In genomic region chr10:77421576-77421975, GRCh38 we compare ENCODE assay signal across 11 cellular contexts.
"Had no signal": no experiment of that assay in that cellular context is flagged by ENCODE, and none has a peak within 500 bp of the region (broad histone marks: within the 10 kb centered on the region; RNA-seq: fewer than 3 reads in every experiment).

No MANE protein-coding gene starts in this region.

- ATAC-seq: activated CD4-positive, CD25-positive, alpha-beta regulatory T cell treated with anti-CD3 and anti-CD28 coated beads, Interleukin-2, amount 50 U/mL, for 24 hours; heart right ventricle had no signal

- H3K4me1 ChIP-seq: left ventricle myocardium inferior had no signal

- H3K9me3 ChIP-seq: adrenal gland, heart right ventricle, left ventricle myocardium inferior, ovary, thyroid gland had no signal

- DNase-seq: activated naive CD4-positive, alpha-beta T cell treated with anti-CD3 and anti-CD28 coated beads, Interleukin-2, amount 50 U/mL, for 16 hours; adrenal gland; heart right ventricle; kidney; left ventricle myocardium inferior; ovary; small intestine; SW 1271; thyroid gland had no signal

- H3K27me3 ChIP-seq: adrenal gland, neural progenitor cell, ovary, thyroid gland had no signal

- H3K27ac ChIP-seq: adrenal gland, heart right ventricle, left ventricle myocardium inferior, neural progenitor cell, ovary, thyroid gland had no signal

- H3K9ac ChIP-seq: neural progenitor cell had no signal

- H3K4me3 ChIP-seq: adrenal gland, heart right ventricle, left ventricle myocardium inferior, neural progenitor cell, ovary, thyroid gland had no signal

- H3K36me3 ChIP-seq: adrenal gland, heart right ventricle, left ventricle myocardium inferior, neural progenitor cell, ovary, thyroid gland had no signal
